Comparison of ENCODE assay signal across 5 cellular contexts in genomic region chr6:155670655-155671054, GRCh38.
"Had no signal": no experiment of that assay in that cellular context is flagged by ENCODE, and none has a peak within 500 bp of the region (broad histone marks: within the 10 kb centered on the region; RNA-seq: fewer than 3 reads in every experiment).

No MANE protein-coding gene starts in this region.

- H3K4me3 Mint-ChIP-seq: IgD-negative memory B cell had no signal

- H3K4me1 Mint-ChIP-seq: IgD-negative memory B cell had no signal

- DNase-seq: IMR-90, KBM-7 had no signal

- H3K4me3 ChIP-seq: K562 had no signal

- H3K27ac ChIP-seq: HL-60 had no signal

- H3K27ac Mint-ChIP-seq: IgD-negative memory B cell had no signal
